ENCODE assay signal across 20 cellular contexts in genomic region chr12:65217127-65217526, GRCh38.
"Had no signal": no experiment of that assay in that cellular context is flagged by ENCODE, and none has a peak within 500 bp of the region (broad histone marks: within the 10 kb centered on the region; RNA-seq: fewer than 3 reads in every experiment).

No MANE protein-coding gene starts in this region.

- H3K4me3 ChIP-seq: dorsolateral prefrontal cortex, lower lobe of right lung, spleen, testis had no signal

- H3K4me3 Mint-ChIP-seq: activated T-helper 1 cell treated with anti-CD3 and anti-CD28 coated beads, Interleukin-12 subunit alpha, Interleukin-12 subunit beta, Interleukin-2, Interleukin-4 antibody, amounts not matched to agents 30 ng/mL and 10 ng/mL and 1 ng/mL, durations not matched to agents 14 hours and 24 hours and 36 hours; brain; neural crest cell; stimulated activated memory B cell treated with anti-CD40 and anti-IgM and Interleukin-4, amounts not matched to agents 10 μg/mL and 1 μg/mL and 100 μg/mL, for 72 hours; T-helper 1 cell treated with Interleukin-12 subunit alpha and Interleukin-12 subunit beta and Interleukin-4 antibody, amounts not matched to agents 30 μg/mL and 1 μg/mL, for 36 hours; type B pancreatic cell had no signal

- H3K27me3 Mint-ChIP-seq: brain; stimulated activated memory B cell treated with anti-CD40 and anti-IgM and Interleukin-4, amounts not matched to agents 10 μg/mL and 1 μg/mL and 100 μg/mL, for 72 hours; type B pancreatic cell had no signal

- DNase-seq: activated CD4-positive, alpha-beta T cell treated with anti-CD3 and anti-CD28 coated beads for 1 hour; anterior cingulate cortex; central memory CD4-positive, alpha-beta T cell; dorsolateral prefrontal cortex; erythroblast; hypothalamus; islet precursor cell; left colon; lower lobe of right lung; retina; spleen; stimulated activated CD4-positive, alpha-beta T cell treated with anti-CD3 and anti-CD28 coated beads, Interleukin-4, amount 100 ng/mL, for 4 hours; testis had no signal

- H3K27ac ChIP-seq: dorsolateral prefrontal cortex, lower lobe of right lung, spleen, testis, VCaP had no signal

- ATAC-seq: left colon; lower lobe of right lung; stimulated activated memory B cell treated with anti-CD40 and anti-IgM and Interleukin-4, amounts not matched to agents 10 μg/mL and 1 μg/mL and 100 μg/mL, for 72 hours had no signal

- H3K4me1 Mint-ChIP-seq: neural crest cell; stimulated activated memory B cell treated with anti-CD40 and anti-IgM and Interleukin-4, amounts not matched to agents 10 μg/mL and 1 μg/mL and 100 μg/mL, for 72 hours had no signal

- H3K4me1 ChIP-seq: lower lobe of right lung, spleen, testis had no signal

- H3K9me3 ChIP-seq: testis had no signal

- H3K27ac Mint-ChIP-seq: activated T-helper 1 cell treated with anti-CD3 and anti-CD28 coated beads, Interleukin-12 subunit alpha, Interleukin-12 subunit beta, Interleukin-2, Interleukin-4 antibody, amounts not matched to agents 30 ng/mL and 10 ng/mL and 1 ng/mL, durations not matched to agents 14 hours and 24 hours and 36 hours; stimulated activated memory B cell treated with anti-CD40 and anti-IgM and Interleukin-4, amounts not matched to agents 10 μg/mL and 1 μg/mL and 100 μg/mL, for 72 hours; T-helper 1 cell treated with Interleukin-12 subunit alpha and Interleukin-12 subunit beta and Interleukin-4 antibody, amounts not matched to agents 30 μg/mL and 1 μg/mL, for 36 hours; type B pancreatic cell had no signal
